Comparison of ENCODE assay signal across 1 cellular context in genomic region chr17:75046583-75047289, GRCh38.
TF ChIP-seq lines count a peak whose summit lies in the region.

Gene ATP5PD, minus strand, starts transcription at chr17:75046969. Its CDS starts 4,319 bp downstream, at chr17:75042650.
Gene KCTD2, plus strand, starts transcription at chr17:75047225. Its CDS starts 26 bp downstream, at chr17:75047251.

TF ChIP-seq in K562, 482 proteins besides CTCF, POLR2A, EP300 and RAD21 (continued from another document and continues in another):
- TF ChIP-seq RERE (CRISPR knock-in tag; IDR thresholded peaks at IDR 0.05; ENCODE audit: borderline replicate concordance) (0 out of 2 replicates have a peak, but pooled peaks have one; percentile 68), CHD1 (IDR thresholded peaks at IDR 0.05; ENCODE audit: low read length) (peak; percentile 59), TRIM24 (IDR thresholded peaks at IDR 0.05) (no peak), PHF21A (IDR thresholded peaks at IDR 0.05; ENCODE audit: borderline replicate concordance, low read depth) (no peak), KLF1 (tag; IDR thresholded peaks at IDR 0.05) (no peak), ZNF589 (CRISPR knock-in tag; IDR thresholded peaks at IDR 0.05; ENCODE audit: low read depth) (no peak), BHLHE40 (IDR thresholded peaks at IDR 0.05; ENCODE audit: low read length) (peak; percentile 78), HBP1 (CRISPR knock-in tag; IDR thresholded peaks at IDR 0.05) (0 out of 2 replicates have a peak, but pooled peaks have one; percentile 33), RUNX1 (IDR thresholded peaks at IDR 0.05; ENCODE audit: low read depth) (no peak), TAF7 (tag; IDR thresholded peaks at IDR 0.05) (peak; percentile 71), HMG20B (CRISPR knock-in tag; IDR thresholded peaks at IDR 0.05) (no peak), BRD9 (IDR thresholded peaks at IDR 0.05; ENCODE audit: low read depth, partially characterized antibody) (no peak), ZNF324 (CRISPR knock-in tag; IDR thresholded peaks at IDR 0.05) (no peak), MAZ (CRISPR knock-in tag; conservative IDR thresholded peaks at IDR 0.05 in 1 of 2, IDR thresholded peaks at IDR 0.05 in 1 of 2) (peak; percentile 83 to 93), SAFB (IDR thresholded peaks at IDR 0.05; ENCODE audit: borderline replicate concordance, low read depth, low read length) (no peak), ZNF354B (CRISPR knock-in tag; IDR thresholded peaks at IDR 0.05) (no peak), TBL1XR1 (IDR thresholded peaks at IDR 0.05; ENCODE audit: low read length in 2 of 2) (0 out of 4 replicates have a peak, but pooled peaks of 1 of the 2 experiments have one; percentile 6), OTX1 (CRISPR knock-in tag; IDR thresholded peaks at IDR 0.05) (0 out of 2 replicates have a peak, but pooled peaks have one; percentile 54), ZNF57 (CRISPR knock-in tag; IDR thresholded peaks at IDR 0.05) (no peak), TAF1 (IDR thresholded peaks at IDR 0.05; ENCODE audit: control insufficient read depth, extremely low read depth, insufficient read depth, low read length, severe bottlenecking) (peak; percentile 86), RREB1 (CRISPR knock-in tag; IDR thresholded peaks at IDR 0.05) (no peak), SNIP1 (IDR thresholded peaks at IDR 0.05; ENCODE audit: low read depth) (no peak), MEIS2 (IDR thresholded peaks at IDR 0.05; ENCODE audit: partially characterized antibody) (no peak), E2F8 (IDR thresholded peaks at IDR 0.05; ENCODE audit: low read depth, partially characterized antibody) (peak; percentile 71), TRIM28 (IDR thresholded peaks at IDR 0.05) (no peak), SMAD3 (CRISPR knock-in tag; conservative IDR thresholded peaks at IDR 0.05) (no peak), MITF (IDR thresholded peaks at IDR 0.05) (no peak), TFAM (CRISPR knock-in tag; conservative IDR thresholded peaks at IDR 0.05) (no peak), ZNF609 (CRISPR knock-in tag; IDR thresholded peaks at IDR 0.05; ENCODE audit: borderline replicate concordance) (no peak), RAD51 (IDR thresholded peaks at IDR 0.05; ENCODE audit: borderline replicate concordance, low read depth) (no peak), NFXL1 (CRISPR knock-in tag; IDR thresholded peaks at IDR 0.05) (no peak), IRF1 (CRISPR knock-in tag; IDR thresholded peaks at IDR 0.05; ENCODE audit: borderline replicate concordance) (no peak), SNRNP70 (optimal IDR thresholded peaks at IDR 0.05; ENCODE audit: low read depth, low read length) (no peak), ZNF511 (CRISPR knock-in tag; IDR thresholded peaks at IDR 0.05) (peak; percentile 79), ZNF347 (CRISPR knock-in tag; IDR thresholded peaks at IDR 0.05; ENCODE audit: low read depth) (no peak), XRCC4 (IDR thresholded peaks at IDR 0.05; ENCODE audit: extremely low read depth, insufficient read depth, insufficient read length) (no peak)
